ENCODE assay signal across 2 cellular contexts in genomic region chr2:100990650-100991403, GRCh38.
TF ChIP-seq lines count a peak whose summit lies in the region.

No MANE protein-coding gene starts in this region.

TF ChIP-seq in GM23338, 12 proteins besides CTCF, POLR2A, EP300 and RAD21 (continued from another document):
- TF ChIP-seq ZNF462 (CRISPR knock-in tag; IDR thresholded peaks at IDR 0.05): no peak
- no peak for TF ChIP-seq EZH2 (IDR thresholded peaks at IDR 0.05; ENCODE audit: low read depth, unreplicated experiment)
- TF ChIP-seq STAT1 (IDR thresholded peaks at IDR 0.05; ENCODE audit: unreplicated experiment): no peak
- no peak for TF ChIP-seq JUNB (IDR thresholded peaks at IDR 0.05; ENCODE audit: unreplicated experiment)
- TF ChIP-seq ZNF114 (CRISPR knock-in tag; IDR thresholded peaks at IDR 0.05): no peak
- no peak for TF ChIP-seq REST (IDR thresholded peaks at IDR 0.05; ENCODE audit: unreplicated experiment)
- no peak for TF ChIP-seq ETS1 (IDR thresholded peaks at IDR 0.05)
- no peak for TF ChIP-seq CREB1 (CRISPR knock-in tag; IDR thresholded peaks at IDR 0.05; ENCODE audit: low read depth)
TF ChIP-seq in GM23338: peak in this region for 0.

TF ChIP-seq in WTC11, 78 proteins besides CTCF, POLR2A, EP300 and RAD21 (continued from another document):
- TF ChIP-seq ARID4B (CRISPR knock-in tag; IDR thresholded peaks at IDR 0.05; ENCODE audit: borderline replicate concordance) (no peak), MAX (CRISPR knock-in tag; IDR thresholded peaks at IDR 0.05) (no peak), NFYB (CRISPR knock-in tag; conservative IDR thresholded peaks at IDR 0.05; ENCODE audit: low read depth) (no peak), STAT6 (CRISPR knock-in tag; conservative IDR thresholded peaks at IDR 0.05; ENCODE audit: low read depth) (no peak), ZSCAN18 (CRISPR knock-in tag; IDR thresholded peaks at IDR 0.05) (no peak), ZNF396 (CRISPR knock-in tag; IDR thresholded peaks at IDR 0.05; ENCODE audit: borderline replicate concordance) (no peak), RORB (CRISPR knock-in tag; IDR thresholded peaks at IDR 0.05) (no peak), PRRX2 (CRISPR knock-in tag; IDR thresholded peaks at IDR 0.05) (no peak), AFF4 (CRISPR knock-in tag; IDR thresholded peaks at IDR 0.05; ENCODE audit: borderline replicate concordance) (no peak), TEAD1 (CRISPR knock-in tag; IDR thresholded peaks at IDR 0.05) (no peak), MYBL2 (CRISPR knock-in tag; IDR thresholded peaks at IDR 0.05) (no peak), ATF6 (CRISPR knock-in tag; IDR thresholded peaks at IDR 0.05) (no peak), ZNF232 (CRISPR knock-in tag; IDR thresholded peaks at IDR 0.05) (no peak), USF2 (CRISPR knock-in tag; IDR thresholded peaks at IDR 0.05) (no peak), ZBTB21 (CRISPR knock-in tag; IDR thresholded peaks at IDR 0.05; ENCODE audit: borderline replicate concordance) (no peak), GABPB1 (CRISPR knock-in tag; IDR thresholded peaks at IDR 0.05) (no peak)
TF ChIP-seq in WTC11: peak in this region for 0.
